8 cellular contexts compared by ENCODE assay signal in the genomic region with DNA sequence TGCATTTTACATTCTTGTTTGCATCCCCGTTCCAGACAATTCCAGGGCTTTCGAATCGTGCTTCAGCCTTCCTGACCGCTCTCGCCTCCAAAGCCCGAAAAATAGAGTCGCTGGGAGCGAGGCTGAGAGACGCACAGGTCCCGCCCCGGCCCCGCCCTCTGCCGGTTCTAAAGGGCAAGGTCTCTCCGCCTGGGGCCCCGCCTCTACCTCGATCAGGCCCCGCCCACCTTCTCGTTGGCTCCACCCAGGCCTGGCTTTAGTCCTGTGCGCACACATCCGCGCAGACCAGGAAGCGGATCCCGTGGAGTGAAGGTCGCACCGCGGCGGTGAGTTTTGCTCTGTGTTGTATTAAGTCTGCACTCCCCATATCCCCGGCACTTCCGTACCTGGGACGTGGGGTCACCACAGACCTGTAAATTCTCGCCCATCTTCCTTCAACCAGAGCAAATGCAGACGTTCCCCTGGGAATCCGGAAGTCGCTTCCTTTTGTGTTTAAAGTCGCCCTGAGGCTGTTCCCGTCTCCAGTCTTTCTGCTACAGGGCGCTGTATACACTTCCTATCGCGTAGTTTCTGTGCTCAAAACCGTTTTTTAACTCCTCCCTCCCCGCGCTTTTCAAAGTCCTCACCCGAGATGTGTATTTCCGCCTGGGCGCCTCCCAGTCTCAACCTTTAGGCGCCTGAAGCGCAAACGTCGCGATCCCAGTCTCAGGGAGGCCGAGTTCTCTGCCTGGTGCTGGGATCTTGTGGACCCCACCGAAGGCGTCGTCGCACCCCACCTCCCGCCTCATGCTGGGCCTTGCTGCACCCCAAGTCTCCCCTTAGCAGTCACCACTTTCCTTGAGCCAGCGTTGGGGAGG. TPM values are rescaled to one million over a fixed set of nuclear protein-coding genes. Genes with fewer than 3 reads are reported as not detected.
DNase-seq lines count a peak whose midpoint lies in the region; ATAC-seq and TF ChIP-seq lines count a peak whose summit lies in the region.

ZNF701 (plus strand) TSS at position 283 of the 857 bp plus-strand sequence. CDS start 3,861 bp downstream, outside the sequence.

- DNase-seq in NCI-H2196 treated with DMSO at 0.1 percent for 48 hours (lab: John Stamatoyannopoulos, UW; ENCODE audit: unreplicated experiment) (peak; percentile 74), colonic mucosa (peak; percentile 97)
- peak; percentile 96 for DNase-seq in activated CD4-positive, alpha-beta T cell treated with anti-CD3 and anti-CD28 coated beads for 48 hours
- DNase-seq in stimulated activated CD4-positive, alpha-beta T cell treated with anti-CD3 and anti-CD28 coated beads, Interleukin-1b, Interleukin-23, amount 100 ng/mL, for 24 hours (ENCODE audit: low read depth in 4 of 4, low spot score in 1 of 4): peak; percentile 85 to 92 (median 88)

- H3K9me3 ChIP-seq in colonic mucosa: no peaks in the 10 kb centered on the region

- H3K4me3 ChIP-seq in colonic mucosa: peak within 1 kb of the TSS; percentile 66

- H3K27ac ChIP-seq in colonic mucosa (peak within 1 kb of the TSS; percentile 82), layer of hippocampus (ENCODE audit: low read depth, low read length) (peak within 1 kb of the TSS; percentile 73)

- ATAC-seq in GM18498 (IDR thresholded peaks at IDR 0.05; ENCODE audit: unreplicated experiment) (peak; percentile 97), HG02973 (IDR thresholded peaks at IDR 0.05; ENCODE audit: unreplicated experiment) (peak; percentile 91), GM18858 (IDR thresholded peaks at IDR 0.05; ENCODE audit: unreplicated experiment) (no peak)

- H3K27me3 ChIP-seq in colonic mucosa (no peaks in the 10 kb centered on the region), layer of hippocampus (ENCODE audit: control insufficient read depth, insufficient read depth, low read length) (no peaks in the 10 kb centered on the region)

- peak within 1 kb of the TSS; percentile 81 to 85 for H3K9ac ChIP-seq in colonic mucosa (ENCODE audit: low read depth in 2 of 2, low read length in 2 of 2)

- intact Hi-C loops in colonic mucosa (cut with DNase I): no loop called here

- TF ChIP-seq CTCF in colonic mucosa (IDR thresholded peaks at IDR 0.05): no peak

- no peaks in the 10 kb centered on the region for H3K4me1 ChIP-seq in colonic mucosa

- no peaks in the 10 kb centered on the region for H3K36me3 ChIP-seq in colonic mucosa

RNA-seq across cellular contexts. Expression of gene ZNF701, which starts in this region (rescaled TPM):
- 10 to 100 TPM; 20.2 to 20.6 TPM for total RNA-seq in colonic mucosa
